ENCODE assay signal across 16 cellular contexts in genomic region chr6:168670386-168670985, GRCh38.
A peak's percentile ranks its signal among the peaks of the same experiment; 100 is the strongest.
DNase-seq lines count a peak whose midpoint lies in the region; ATAC-seq and TF ChIP-seq lines count a peak whose summit lies in the region.
"Had no signal": no experiment of that assay in that cellular context is flagged by ENCODE, and none has a peak within 500 bp of the region (broad histone marks: within the 10 kb centered on the region; RNA-seq: fewer than 3 reads in every experiment).

No MANE protein-coding gene starts in this region.

- no peaks in the 10 kb centered on the region for H3K4me1 ChIP-seq in upper lobe of right lung
- no peaks in the 10 kb centered on the region for H3K4me1 ChIP-seq in mucosa of descending colon (ENCODE audit: low read depth)

- intact Hi-C loops in Calu3 (cut with micrococcal nuclease; ENCODE audit: unreplicated experiment): no loop called here
- intact Hi-C loops in upper lobe of right lung (cut with DNase I): no loop called here
- intact Hi-C loops in mucosa of descending colon (cut with DNase I, micrococcal nuclease): no loop called here

- no TSS peak for BruUV-seq in Calu3 (replicated peaks; lab: Mats Ljungman, UMichigan)

- H3K9me3 ChIP-seq in upper lobe of right lung: no peaks in the 10 kb centered on the region
- H3K9me3 ChIP-seq in mucosa of descending colon: no peaks in the 10 kb centered on the region

- ATAC-seq in upper lobe of right lung (no peak), mucosa of descending colon (no peak)
- no peak for ATAC-seq in effector memory CD8-positive, alpha-beta T cell (replicated peaks)
- ATAC-seq: HCT116, K562 had no signal

- no peaks in the 10 kb centered on the region for H3K36me3 ChIP-seq in upper lobe of right lung
- no peaks in the 10 kb centered on the region for H3K36me3 ChIP-seq in mucosa of descending colon (ENCODE audit: low read depth)

- no peak overlapping the region for H3K4me3 ChIP-seq in upper lobe of right lung
- no peak overlapping the region for H3K4me3 ChIP-seq in mucosa of descending colon
- H3K4me3 ChIP-seq: K562 had no signal

- H3K9me3 Mint-ChIP-seq in Calu3 (ENCODE audit: low read depth, unreplicated experiment) (no peaks in the 10 kb centered on the region), osteocyte (ENCODE audit: unreplicated experiment) (no peaks in the 10 kb centered on the region)
- H3K9me3 Mint-ChIP-seq in effector memory CD8-positive, alpha-beta T cell: no peaks in the 10 kb centered on the region

- DNase-seq in Calu3: no peak
- peak; percentile 68 for DNase-seq in mesenteric fat pad (ENCODE audit: low spot score)
- peak; percentile 75 for DNase-seq in osteocyte (ENCODE audit: extremely low spot score, unreplicated experiment)
- peak; percentile 31 for DNase-seq in upper lobe of right lung
- no peak for DNase-seq in mucosa of descending colon
- DNase-seq in effector memory CD8-positive, alpha-beta T cell: no peak
- no peak for DNase-seq in NAMALWA (ENCODE audit: low spot score)
- DNase-seq: ACHN; C1 segment of cervical spinal cord; CD4-positive, alpha-beta memory T cell; DND-41; GF-D8 had no signal

- H3K27ac Mint-ChIP-seq in Calu3 (ENCODE audit: unreplicated experiment): peak overlapping the region; percentile 44
- H3K27ac Mint-ChIP-seq in osteocyte (ENCODE audit: unreplicated experiment): no peak overlapping the region
- no peak overlapping the region for H3K27ac Mint-ChIP-seq in effector memory CD8-positive, alpha-beta T cell
- H3K27ac Mint-ChIP-seq: B cell; CD4-positive, alpha-beta memory T cell had no signal

- no peak for TF ChIP-seq CTCF in Calu3 (IDR thresholded peaks at IDR 0.05; ENCODE audit: unreplicated experiment)
- no peak for TF ChIP-seq CTCF in osteocyte (IDR thresholded peaks at IDR 0.05)
- TF ChIP-seq CTCF in upper lobe of right lung (IDR thresholded peaks at IDR 0.05): no peak
- no peak for TF ChIP-seq CTCF in mucosa of descending colon (IDR thresholded peaks at IDR 0.05)

- no peaks in the 10 kb centered on the region for H3K27me3 ChIP-seq in upper lobe of right lung

- CTCF ChIA-PET in Calu3 (lab: Charles Lee): no interaction called here

- H3K27me3 Mint-ChIP-seq in Calu3 (ENCODE audit: unreplicated experiment) (no peaks in the 10 kb centered on the region), osteocyte (ENCODE audit: unreplicated experiment) (peaks cover 17% of the 10 kb centered on the region)
- peaks cover 21 to 28% of the 10 kb centered on the region in 2 donors for H3K27me3 Mint-ChIP-seq in effector memory CD8-positive, alpha-beta T cell
- H3K27me3 Mint-ChIP-seq: B cell had no signal

- H3K4me1 Mint-ChIP-seq in Calu3 (ENCODE audit: low read depth, unreplicated experiment): peaks cover 62% of the 10 kb centered on the region
- H3K4me1 Mint-ChIP-seq in osteocyte (ENCODE audit: unreplicated experiment): no peaks in the 10 kb centered on the region
- H3K4me1 Mint-ChIP-seq in effector memory CD8-positive, alpha-beta T cell (ENCODE audit: low read depth in 2 of 2): no peaks in the 10 kb centered on the region
- H3K4me1 Mint-ChIP-seq: B cell; CD4-positive, alpha-beta memory T cell had no signal

- H3K4me3 Mint-ChIP-seq in Calu3 (ENCODE audit: low read depth, unreplicated experiment) (no peak overlapping the region), osteocyte (ENCODE audit: unreplicated experiment) (no peak overlapping the region)
- H3K4me3 Mint-ChIP-seq in effector memory CD8-positive, alpha-beta T cell: no peak overlapping the region
- H3K4me3 Mint-ChIP-seq: B cell; CD4-positive, alpha-beta memory T cell had no signal

- H3K27ac ChIP-seq in upper lobe of right lung: no peak overlapping the region
- H3K27ac ChIP-seq: HL-60 had no signal

- peaks cover 12% of the 10 kb centered on the region for H3K36me3 Mint-ChIP-seq in Calu3 (ENCODE audit: insufficient read depth, unreplicated experiment)
- no peaks in the 10 kb centered on the region for H3K36me3 Mint-ChIP-seq in osteocyte (ENCODE audit: unreplicated experiment)
- H3K36me3 Mint-ChIP-seq in effector memory CD8-positive, alpha-beta T cell (ENCODE audit: insufficient read depth): no peaks in the 10 kb centered on the region
- H3K36me3 Mint-ChIP-seq: CD4-positive, alpha-beta memory T cell had no signal

Comparison
In these comparisons a context has a peak if more than half of its experiments do, and no peak if none do; other contexts are left out.
1. DNase-seq: peak in mesenteric fat pad (single experiment), osteocyte (single experiment) and upper lobe of right lung (single experiment); none in Calu3 (single experiment), mucosa of descending colon (0 of 3), effector memory CD8-positive, alpha-beta T cell (0 of 3) and NAMALWA (single experiment).